8 cellular contexts compared by ENCODE assay signal in the genomic region with DNA sequence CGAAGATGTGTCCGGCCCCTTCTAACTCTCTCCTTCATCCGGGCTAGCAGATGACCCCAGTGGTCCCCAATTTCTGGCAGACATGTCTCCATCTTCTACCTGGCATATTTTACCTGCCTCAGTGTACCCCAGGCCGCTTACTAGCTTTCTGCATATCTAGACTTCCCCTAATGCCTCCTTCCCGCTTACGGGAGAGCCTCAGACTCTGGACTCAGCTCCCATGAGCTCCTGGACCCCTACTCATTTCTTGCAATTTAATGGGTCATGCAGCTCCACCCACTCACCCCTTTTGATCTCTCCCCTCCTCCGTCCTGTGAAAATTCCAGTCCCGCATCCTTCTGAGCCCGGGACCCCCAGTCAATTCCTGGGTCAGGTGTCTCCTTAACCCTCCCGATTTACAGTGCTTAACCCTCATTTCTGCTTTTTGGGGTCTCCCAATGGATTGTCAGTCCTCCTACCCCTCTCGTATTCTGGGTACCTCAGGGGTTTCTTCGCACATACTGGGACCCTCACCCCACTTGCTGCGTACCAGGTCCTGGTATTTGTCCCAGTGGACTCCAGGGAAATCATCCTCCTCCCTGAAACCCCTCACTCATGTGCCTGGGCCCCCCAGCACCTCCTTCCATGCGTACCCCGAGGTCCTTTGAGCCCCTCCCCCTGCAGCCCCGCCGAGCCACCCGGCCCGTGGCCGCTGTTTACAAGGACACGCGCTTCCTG. TPM values are rescaled to one million over a fixed set of nuclear protein-coding genes. Genes with fewer than 3 reads are reported as not detected.
DNase-seq lines count a peak whose midpoint lies in the region; ATAC-seq, FAIRE-seq and TF ChIP-seq lines count a peak whose summit lies in the region.

No MANE protein-coding gene starts in this region.

- peak overlapping the region; percentile 88 for H3K4me2 ChIP-seq in SK-N-SH
- peak overlapping the region; percentile 99 for H3K4me2 ChIP-seq in keratinocyte (ENCODE audit: control insufficient read depth, extremely low read depth, insufficient read depth, low read depth, low read length)

- H3K4me1 ChIP-seq in SK-N-SH (ENCODE audit: control insufficient read depth in 1 of 2, insufficient read depth in 2 of 2, low read depth in 1 of 2, low read length in 1 of 2) (peaks cover 34 to 46% of the 10 kb centered on the region in 2 experiments), keratinocyte (ENCODE audit: control insufficient read depth, extremely low read depth, insufficient read depth, low read length) (peaks cover 42% of the 10 kb centered on the region)

- dilution Hi-C loops in keratinocyte (cut with MboI; ENCODE audit: extremely low pct_ligation_motif_present, low sequenced_read_pairs): no loop called here

- H3K4me3 Mint-ChIP-seq in activated naive CD4-positive, alpha-beta T cell treated with anti-CD3 and anti-CD28 coated beads, Interleukin-2, amount 50 U/mL, for 24 hours: peak overlapping the region; percentile 95

- POLR2A ChIA-PET in SK-N-SH (lab: Yijun Ruan, JAX): interaction anchor here (0.9 to 4.4 kb wide), 16 partner anchors 8 to 373 kb away, joined by 3 to 88 read pairs (median 5); partner anchors contain the start of genes GCDH, GET3, PRDX2 and RNASEH2A

- CTCF ChIA-PET in SK-N-SH (lab: Yijun Ruan, JAX): interaction anchor here (1.2 to 17.1 kb wide), 5 partner anchors 11 to 56 kb away, joined by 3 to 447 read pairs (median 10); partner anchors contain the start of genes HOOK2, PRDX2 and THSD8

- H3K27ac ChIP-seq in SK-N-SH (ENCODE audit: low read depth in 2 of 2, low read length in 1 of 2): peak overlapping the region; percentile 96 to 97
- peak overlapping the region; percentile 98 for H3K27ac ChIP-seq in keratinocyte (ENCODE audit: control insufficient read depth, insufficient read depth, low read length)
- peak overlapping the region; percentile 99 for H3K27ac ChIP-seq in substantia nigra (ENCODE audit: low read depth, low read length, poor library complexity, severe bottlenecking)

- peaks cover 2% of the 10 kb centered on the region for H3K36me3 Mint-ChIP-seq in activated naive CD4-positive, alpha-beta T cell treated with anti-CD3 and anti-CD28 coated beads, Interleukin-2, amount 50 U/mL, for 24 hours

- H3K79me2 ChIP-seq in SK-N-SH (ENCODE audit: insufficient read depth) (peaks cover 20% of the 10 kb centered on the region), keratinocyte (ENCODE audit: control insufficient read depth, insufficient read depth, low read length) (peaks cover 19% of the 10 kb centered on the region)

- no peaks in the 10 kb centered on the region for H3K27me3 Mint-ChIP-seq in activated naive CD4-positive, alpha-beta T cell treated with anti-CD3 and anti-CD28 coated beads, Interleukin-2, amount 50 U/mL, for 24 hours

- H3K9me3 ChIP-seq in SK-N-SH (no peaks in the 10 kb centered on the region), keratinocyte (ENCODE audit: control insufficient read depth, low read depth, low read length) (no peaks in the 10 kb centered on the region)

- H3K9ac ChIP-seq in SK-N-SH: peak overlapping the region; percentile 95
- H3K9ac ChIP-seq in keratinocyte (ENCODE audit: control insufficient read depth, extremely low read depth, insufficient read depth, low read length): peak overlapping the region; percentile 97

- DNase-seq in SK-N-SH (no peak), keratinocyte (ENCODE audit: low read depth, low spot score) (no peak), substantia nigra (lab: John Stamatoyannopoulos, UW) (peak in 3 of 49 donors; percentile 38 to 69 (median 39)), NCI-H526 treated with DMSO at 0.1 percent for 48 hours (lab: John Stamatoyannopoulos, UW) (no peak)

- ATAC-seq in SK-N-SH treated with all-trans-retinoic acid at 6 μM for 48 hours (no peak), HG03457 (IDR thresholded peaks at IDR 0.05; ENCODE audit: unreplicated experiment) (no peak), GM21367 (IDR thresholded peaks at IDR 0.05; ENCODE audit: unreplicated experiment) (no peak)

- H3F3A ChIP-seq in SK-N-SH (replicated peaks; ENCODE audit: insufficient read depth): peaks cover 51% of the 10 kb centered on the region

- WGBS in SK-N-SH (ENCODE audit: low lambda C conversion rate): 26% methylated on average over 19 of the region's 22 CpGs

- H3K27ac Mint-ChIP-seq in activated naive CD4-positive, alpha-beta T cell treated with anti-CD3 and anti-CD28 coated beads, Interleukin-2, amount 50 U/mL, for 24 hours: peak overlapping the region; percentile 95

- no peaks in the 10 kb centered on the region for H3K9me1 ChIP-seq in keratinocyte (ENCODE audit: control insufficient read depth, extremely low read depth, insufficient read depth, low read length)

- FAIRE-seq in keratinocyte (lab: Jason Lieb, UNC): no peak

- TF ChIP-seq EP300 in SK-N-SH (IDR thresholded peaks at IDR 0.05; ENCODE audit: borderline replicate concordance in 1 of 2, low read depth in 1 of 2, low read length in 1 of 2): no peak

- no peaks in the 10 kb centered on the region for H3K9me2 ChIP-seq in SK-N-SH

- H3K36me3 ChIP-seq in SK-N-SH (replicated peaks in 1 of 2; ENCODE audit: control insufficient read depth in 1 of 2, insufficient read depth in 2 of 2, low read length in 1 of 2): peaks cover 0 to 6% of the 10 kb centered on the region in 2 experiments
- H3K36me3 ChIP-seq in keratinocyte (ENCODE audit: control insufficient read depth in 2 of 2, extremely low read depth in 1 of 2, insufficient read depth in 2 of 2, low read length in 2 of 2): no peaks in the 10 kb centered on the region

- TF ChIP-seq RAD21 in SK-N-SH (IDR thresholded peaks at IDR 0.05; ENCODE audit: low read length): no peak

- TF ChIP-seq CTCF in SK-N-SH (IDR thresholded peaks at IDR 0.05) (no peak), keratinocyte (optimal IDR thresholded peaks at IDR 0.05 in 1 of 3, IDR thresholded peaks at IDR 0.05 in 1 of 3, conservative IDR thresholded peaks at IDR 0.05 in 1 of 3; ENCODE audit: extremely low read depth in 1 of 3, insufficient read depth in 2 of 3, low read length in 3 of 3) (no peak)

- H4K20me1 ChIP-seq in SK-N-SH (ENCODE audit: insufficient read depth) (peaks cover 17% of the 10 kb centered on the region), keratinocyte (ENCODE audit: control insufficient read depth, extremely low read depth, insufficient read depth, low read length) (peaks cover 11% of the 10 kb centered on the region)

- H3K27me3 ChIP-seq in SK-N-SH (ENCODE audit: insufficient read depth): no peaks in the 10 kb centered on the region
- H3K27me3 ChIP-seq in keratinocyte (ENCODE audit: control insufficient read depth, extremely low read depth, insufficient read depth, low read length): no peaks in the 10 kb centered on the region

- H2AFZ ChIP-seq in SK-N-SH (ENCODE audit: low read depth) (no peak overlapping the region; the same call in 1 of the 2 replicates), keratinocyte (ENCODE audit: control insufficient read depth, low read length) (no peak overlapping the region)

- H3K4me1 Mint-ChIP-seq in activated naive CD4-positive, alpha-beta T cell treated with anti-CD3 and anti-CD28 coated beads, Interleukin-2, amount 50 U/mL, for 24 hours: peaks cover 30% of the 10 kb centered on the region

- H3K4me3 ChIP-seq in SK-N-SH (ENCODE audit: low read depth in 2 of 2, low read length in 1 of 2) (peak overlapping the region; percentile 55 to 80), keratinocyte (ENCODE audit: control insufficient read depth in 2 of 3, extremely low read depth in 1 of 3, insufficient read depth in 2 of 3, low read depth in 1 of 3, low read length in 3 of 3) (peak overlapping the region; percentile 73 to 95 (median 94))

- no peaks in the 10 kb centered on the region for H3K9me3 Mint-ChIP-seq in activated naive CD4-positive, alpha-beta T cell treated with anti-CD3 and anti-CD28 coated beads, Interleukin-2, amount 50 U/mL, for 24 hours

RNA-seq across cellular contexts. Expression of gene JUNB, which starts 0.5 kb away (rescaled TPM):
- polyA plus RNA-seq in SK-N-SH (2012; rRNA removed) (165 and 224 TPM in 2 replicates), keratinocyte (34.9 to 85.1 TPM (median 40.8 TPM) in 3 replicates)
- polyA plus RNA-seq in SK-N-SH (2012; cell fraction: cytosol; rRNA removed): 80.7 and 113 TPM in 2 replicates
- 422 and 954 TPM in 2 replicates for polyA plus RNA-seq in SK-N-SH (2012; cell fraction: nucleus; rRNA removed)
- 87.3 TPM for polyA plus RNA-seq in keratinocyte (2011; ENCODE audit: low read depth)
- polyA plus RNA-seq in keratinocyte (2011; cell fraction: cytosol; rRNA removed): 13.1 and 47.4 TPM in 2 replicates
- polyA plus RNA-seq in keratinocyte (2011; cell fraction: nucleus; rRNA removed): 62.8 and 88.1 TPM in 2 replicates
- 52.4 and 163 TPM in 2 replicates for polyA plus RNA-seq in keratinocyte (2012; ENCODE audit: low replicate concordance)
- polyA minus RNA-seq in keratinocyte: 11.0 to 22.5 TPM (median 12.4 TPM) in 3 replicates
- 133 TPM for polyA minus RNA-seq in keratinocyte (2011; cell fraction: cytosol; rRNA and poly(A)+ RNA removed)
- polyA minus RNA-seq in keratinocyte (2011; cell fraction: nucleus; rRNA and poly(A)+ RNA removed): 57.9 and 81.1 TPM in 2 replicates

RNA-seq across cellular contexts. Expression of gene PRDX2, which starts 10.8 kb away (rescaled TPM):
- polyA plus RNA-seq in SK-N-SH (2012; rRNA removed) (215 and 341 TPM in 2 replicates), keratinocyte (119 to 301 TPM (median 154 TPM) in 3 replicates)
- 167 and 232 TPM in 2 replicates for polyA plus RNA-seq in SK-N-SH (2012; cell fraction: cytosol; rRNA removed)
- 138 and 161 TPM in 2 replicates for polyA plus RNA-seq in SK-N-SH (2012; cell fraction: nucleus; rRNA removed)
- 34.9 TPM for polyA plus RNA-seq in keratinocyte (2011; ENCODE audit: low read depth)
- polyA plus RNA-seq in keratinocyte (2011; cell fraction: cytosol; rRNA removed): 183 and 286 TPM in 2 replicates
- 144 and 162 TPM in 2 replicates for polyA plus RNA-seq in keratinocyte (2011; cell fraction: nucleus; rRNA removed)
- polyA plus RNA-seq in keratinocyte (2012; ENCODE audit: low replicate concordance): 185 and 240 TPM in 2 replicates
- 153 to 398 TPM (median 161 TPM) in 3 replicates for polyA minus RNA-seq in keratinocyte
- 196 TPM for polyA minus RNA-seq in keratinocyte (2011; cell fraction: cytosol; rRNA and poly(A)+ RNA removed)
- 47.3 and 53.6 TPM in 2 replicates for polyA minus RNA-seq in keratinocyte (2011; cell fraction: nucleus; rRNA and poly(A)+ RNA removed)

RNA-seq across cellular contexts. Expression of gene THSD8, which starts 11.1 kb away (rescaled TPM):
- not detected in 2 replicates for polyA plus RNA-seq in SK-N-SH (2012; rRNA removed)
- 0.33 TPM in 1 of 2 replicates, not detected in the other for polyA plus RNA-seq in SK-N-SH (2012; cell fraction: cytosol; rRNA removed)
- polyA plus RNA-seq in SK-N-SH (2012; cell fraction: nucleus; rRNA removed): 2.9 TPM in 1 of 2 replicates, not detected in the other
- 0.41 to 6.6 TPM (median 2.9 TPM) in 3 replicates for polyA plus RNA-seq in keratinocyte
- polyA plus RNA-seq in keratinocyte (2011; ENCODE audit: low read depth): not detected
- polyA plus RNA-seq in keratinocyte (2011; cell fraction: cytosol; rRNA removed): 2.9 and 4.9 TPM in 2 replicates
- 1.3 and 2.0 TPM in 2 replicates for polyA plus RNA-seq in keratinocyte (2011; cell fraction: nucleus; rRNA removed)
- 2.6 and 8.7 TPM in 2 replicates for polyA plus RNA-seq in keratinocyte (2012; ENCODE audit: low replicate concordance)
- polyA minus RNA-seq in keratinocyte: 2.4 to 10.5 TPM (median 4.4 TPM) in 3 replicates
- polyA minus RNA-seq in keratinocyte (2011; cell fraction: cytosol; rRNA and poly(A)+ RNA removed): not detected
- not detected in 2 replicates for polyA minus RNA-seq in keratinocyte (2011; cell fraction: nucleus; rRNA and poly(A)+ RNA removed)

RNA-seq across cellular contexts. Expression of gene HOOK2, which starts 15.4 kb away (rescaled TPM):
- polyA plus RNA-seq in SK-N-SH (2012; rRNA removed) (23.9 and 33.0 TPM in 2 replicates), keratinocyte (19.0 to 27.4 TPM (median 21.9 TPM) in 3 replicates)
- 11.7 and 19.1 TPM in 2 replicates for polyA plus RNA-seq in SK-N-SH (2012; cell fraction: cytosol; rRNA removed)
- 154 and 162 TPM in 2 replicates for polyA plus RNA-seq in SK-N-SH (2012; cell fraction: nucleus; rRNA removed)
- polyA plus RNA-seq in keratinocyte (2011; ENCODE audit: low read depth): 61.4 TPM
- 8.9 and 15.2 TPM in 2 replicates for polyA plus RNA-seq in keratinocyte (2011; cell fraction: cytosol; rRNA removed)
- polyA plus RNA-seq in keratinocyte (2011; cell fraction: nucleus; rRNA removed): 98.6 and 127 TPM in 2 replicates
- 31.3 and 34.6 TPM in 2 replicates for polyA plus RNA-seq in keratinocyte (2012; ENCODE audit: low replicate concordance)
- 13.1 to 23.2 TPM (median 16.5 TPM) in 3 replicates for polyA minus RNA-seq in keratinocyte
- polyA minus RNA-seq in keratinocyte (2011; cell fraction: cytosol; rRNA and poly(A)+ RNA removed): 9.2 TPM
- 14.9 and 26.8 TPM in 2 replicates for polyA minus RNA-seq in keratinocyte (2011; cell fraction: nucleus; rRNA and poly(A)+ RNA removed)

RNA-seq across cellular contexts. Expression of gene RNASEH2A, which starts 15.6 kb away (rescaled TPM):
- polyA plus RNA-seq in SK-N-SH (2012; rRNA removed) (35.2 and 48.1 TPM in 2 replicates), keratinocyte (12.7 to 32.5 TPM (median 19.7 TPM) in 3 replicates)
- polyA plus RNA-seq in SK-N-SH (2012; cell fraction: cytosol; rRNA removed): 29.8 and 35.8 TPM in 2 replicates
- polyA plus RNA-seq in SK-N-SH (2012; cell fraction: nucleus; rRNA removed): 33.6 and 59.2 TPM in 2 replicates
- polyA plus RNA-seq in keratinocyte (2011; ENCODE audit: low read depth): 7.9 TPM
- 6.9 and 11.9 TPM in 2 replicates for polyA plus RNA-seq in keratinocyte (2011; cell fraction: cytosol; rRNA removed)
- polyA plus RNA-seq in keratinocyte (2011; cell fraction: nucleus; rRNA removed): 9.2 and 9.7 TPM in 2 replicates
- 5.0 and 21.3 TPM in 2 replicates for polyA plus RNA-seq in keratinocyte (2012; ENCODE audit: low replicate concordance)
- 12.2 to 23.4 TPM (median 19.4 TPM) in 3 replicates for polyA minus RNA-seq in keratinocyte
- polyA minus RNA-seq in keratinocyte (2011; cell fraction: cytosol; rRNA and poly(A)+ RNA removed): 43.7 TPM
- 3.6 and 5.5 TPM in 2 replicates for polyA minus RNA-seq in keratinocyte (2011; cell fraction: nucleus; rRNA and poly(A)+ RNA removed)
